In genomic region chr1:61263905-61264824, GRCh38 we compare ENCODE assay signal across 21 cellular contexts.
DNase-seq lines count a peak whose midpoint lies in the region; ATAC-seq, FAIRE-seq and TF ChIP-seq lines count a peak whose summit lies in the region.
"Had no signal": no experiment of that assay in that cellular context is flagged by ENCODE, and none has a peak within 500 bp of the region (broad histone marks: within the 10 kb centered on the region; RNA-seq: fewer than 3 reads in every experiment).

No MANE protein-coding gene starts in this region.

- no peaks in the 10 kb centered on the region for H3K27me3 ChIP-seq in HepG2 (ENCODE audit: control insufficient read depth in 1 of 2, insufficient read depth in 2 of 2, low read length in 2 of 2)
- H3K27me3 ChIP-seq in right lobe of liver, result no peaks in the 10 kb centered on the region
- no peaks in the 10 kb centered on the region for H3K27me3 ChIP-seq in K562 (ENCODE audit: control insufficient read depth in 2 of 2, insufficient read depth in 2 of 2, low read length in 2 of 2)
- H3K27me3 ChIP-seq: BLaER1 treated with 17β-estradiol and CSF1 and Interleukin-3, amounts not matched to agents 10 nM and 100 nM had no signal

- no peaks in the 10 kb centered on the region for H3K9me1 ChIP-seq in K562 (ENCODE audit: control insufficient read depth, insufficient read depth, low read length)

- no TSS peak for BruUV-seq in HepG2 (replicated peaks; lab: Mats Ljungman, UMichigan)
- no TSS peak for BruUV-seq in K562 (replicated peaks; lab: Mats Ljungman, UMichigan)

- H3K79me2 ChIP-seq in HepG2 (ENCODE audit: insufficient read depth, low read length) (peaks cover 63% of the 10 kb centered on the region), K562 (ENCODE audit: control insufficient read depth, insufficient read depth, low read length) (peaks cover 45% of the 10 kb centered on the region)

- no peak for TF ChIP-seq EP300 in HepG2 (IDR thresholded peaks at IDR 0.05; ENCODE audit: low read depth in 2 of 2, low read length in 2 of 2)
- no peak for TF ChIP-seq EP300 in HepG2 (CRISPR knock-in tag; IDR thresholded peaks at IDR 0.05; ENCODE audit: borderline replicate concordance)
- TF ChIP-seq EP300 in K562 (IDR thresholded peaks at IDR 0.05; ENCODE audit: low read length), result no peak

- no peak for TF ChIP-seq CTCF in HepG2 (CRISPR knock-in tag; IDR thresholded peaks at IDR 0.05)
- no peak for TF ChIP-seq CTCF in right lobe of liver (IDR thresholded peaks at IDR 0.05)
- no peak for TF ChIP-seq CTCF in K562 (IDR thresholded peaks at IDR 0.05 in 2 of 3, conservative IDR thresholded peaks at IDR 0.05 in 1 of 3; ENCODE audit: insufficient read depth in 2 of 3, low read depth in 1 of 3, low read length in 3 of 3)

- WGBS in HepG2 (ENCODE audit: low lambda C conversion rate), result 51% methylated on average over 16 of the region's 16 CpGs
- WGBS in right lobe of liver (ENCODE audit: insufficient coverage, low coverage, low lambda C conversion rate, missing lambda C conversion rate), result 93% methylated on average over 9 of the region's 16 CpGs
- 7% methylated on average over 16 of the region's 16 CpGs for WGBS in K562 (ENCODE audit: insufficient coverage, low coverage, missing lambda C conversion rate)

- peak overlapping the region in 1 of 3 experiments; percentile 1; a peak in 2 of 6 replicates for H3K4me3 ChIP-seq in HepG2 (replicated peaks in 1 of 3; ENCODE audit: insufficient read depth in 1 of 3, low read depth in 2 of 3, low read length in 3 of 3)
- H3K4me3 ChIP-seq in right lobe of liver, result no peak overlapping the region
- H3K4me3 ChIP-seq in K562, result peak overlapping the region; percentile 14; the same call in 1 of the 2 replicates
- H3K4me3 ChIP-seq: A549; BLaER1 treated with 17β-estradiol and CSF1 and Interleukin-3, amounts not matched to agents 10 nM and 100 nM had no signal

- intact Hi-C loops in HepG2 (cut with micrococcal nuclease; ENCODE audit: unreplicated experiment), result no loop called here
- intact Hi-C loops in right lobe of liver (cut with DNase I), result no loop called here
- intact Hi-C loops in K562 (cut with micrococcal nuclease), result no loop called here

- CTCF ChIA-PET in HepG2 (lab: Yijun Ruan, JAX; ENCODE audit: low intra/inter-chr PET ratio, low total read pairs) (no interaction called here), K562 (lab: Yijun Ruan, JAX; ENCODE audit: low intra/inter-chr PET ratio) (no interaction called here)

- H3K4me2 ChIP-seq in HepG2 (ENCODE audit: low read depth, low read length), result peak overlapping the region; percentile 51
- H3K4me2 ChIP-seq in K562 (ENCODE audit: insufficient read depth, low read length), result peak overlapping the region; percentile 59
- H3K4me2 ChIP-seq: A549; BLaER1 treated with 17β-estradiol and CSF1 and Interleukin-3, amounts not matched to agents 10 nM and 100 nM had no signal

- in situ Hi-C loops in HepG2 (cut with HindIII; ENCODE audit: extremely low pct_ligation_motif_present, low pct_unique_long_range_greater_than_20kb), result no loop called here
- in situ Hi-C loops in K562 (cut with MboI), result no loop called here

- TF ChIP-seq RAD21 in HepG2 (CRISPR knock-in tag; IDR thresholded peaks at IDR 0.05), result no peak
- no peak for TF ChIP-seq RAD21 in K562 (CRISPR knock-in tag; conservative IDR thresholded peaks at IDR 0.05 in 1 of 2, IDR thresholded peaks at IDR 0.05 in 1 of 2)

- POLR2A ChIA-PET in HepG2 (lab: Yijun Ruan, JAX) (interaction anchor here (0.7 to 1.3 kb wide), 7 partner anchors 10 to 214 kb away, joined by 3 to 7 read pairs (median 4); partner anchors contain the start of gene NFIA), K562 (lab: Yijun Ruan, JAX) (interaction anchor here (0.6 to 2.7 kb wide), 5 partner anchors 11 to 214 kb away, joined by 3 to 16 read pairs (median 3); no protein-coding TSS in a partner anchor)

- no peak for FAIRE-seq in HepG2 (lab: Jason Lieb, UNC)
- peak; percentile 69 for FAIRE-seq in K562 (lab: Jason Lieb, UNC)
- FAIRE-seq: A549, G401.6, GM12891, GM19239 had no signal

- peak; percentile 65 for ATAC-seq in HepG2
- no peak for ATAC-seq in right lobe of liver
- peak; percentile 69 for ATAC-seq in K562
- no peak for ATAC-seq in HG02571 (IDR thresholded peaks at IDR 0.05; ENCODE audit: unreplicated experiment)
- ATAC-seq: A549; CD8-positive, alpha-beta T cell had no signal

- no peak overlapping the region for H2AFZ ChIP-seq in HepG2 (ENCODE audit: low read length)
- peak overlapping the region; percentile 61 for H2AFZ ChIP-seq in K562 (ENCODE audit: low read depth, low read length)

- H3K9me3 ChIP-seq in HepG2 (ENCODE audit: low read length) (no peaks in the 10 kb centered on the region), right lobe of liver (no peaks in the 10 kb centered on the region), K562 (replicated peaks; ENCODE audit: control insufficient read depth, insufficient read depth, low read depth, low read length) (no peaks in the 10 kb centered on the region)
- H3K9me3 ChIP-seq: A549; BLaER1 treated with 17β-estradiol and CSF1 and Interleukin-3, amounts not matched to agents 10 nM and 100 nM; Caco-2 had no signal

- H3K36me3 ChIP-seq in HepG2 (replicated peaks in 1 of 2; ENCODE audit: control insufficient read depth in 1 of 2, insufficient read depth in 2 of 2, low read length in 2 of 2) (no peaks in the 10 kb centered on the region), right lobe of liver (no peaks in the 10 kb centered on the region), K562 (ENCODE audit: control insufficient read depth, insufficient read depth, low read length) (no peaks in the 10 kb centered on the region; the same call in 1 of the 3 replicates)
- H3K36me3 ChIP-seq: BLaER1 treated with 17β-estradiol and CSF1 and Interleukin-3, amounts not matched to agents 10 nM and 100 nM had no signal

- H3K27ac ChIP-seq in HepG2 (ENCODE audit: extremely low read length, insufficient read depth, low read length) (peak overlapping the region; percentile 62), right lobe of liver (no peak overlapping the region), K562 (ENCODE audit: extremely low read depth, low read depth, low read length) (peak overlapping the region; percentile 48; the same call in 2 of the 3 replicates), temporal lobe (ENCODE audit: low read depth, low read length) (peak overlapping the region; percentile 17), caudate nucleus (ENCODE audit: low read depth, low read length) (no peak overlapping the region)
- H3K27ac ChIP-seq: 22Rv1; A549; BLaER1 treated with 17β-estradiol and CSF1 and Interleukin-3, amounts not matched to agents 10 nM and 100 nM; C4-2B had no signal

- DNase-seq in HepG2 (ENCODE audit: low spot score) (no peak), right lobe of liver (no peak), K562 (ENCODE audit: extremely low read depth in 1 of 4, low spot score in 3 of 4) (peak in 1 of 4 experiments; percentile 43), pons (ENCODE audit: low spot score) (no peak), caudate nucleus (lab: John Stamatoyannopoulos, UW) (no peak)
- DNase-seq: AML-193; Caco-2; Calu3; CD4-positive, alpha-beta T cell; CD8-positive, alpha-beta T cell; DMS79 treated with DMSO at 0.1 percent for 48 hours; GF-D8 had no signal

- H3K4me1 ChIP-seq in HepG2 (ENCODE audit: insufficient read depth, low read length) (peaks cover 84% of the 10 kb centered on the region), right lobe of liver (peaks cover 0 to 14% (median 0%) of the 10 kb centered on the region in 4 donors), K562 (replicated peaks in 1 of 2; ENCODE audit: control insufficient read depth in 2 of 2, insufficient read depth in 2 of 2, low read length in 2 of 2) (peaks cover 4 to 31% of the 10 kb centered on the region in 2 experiments; a peak in 4 of 5 replicates)
- H3K4me1 ChIP-seq: BLaER1 treated with 17β-estradiol and CSF1 and Interleukin-3, amounts not matched to agents 10 nM and 100 nM had no signal

- no peaks in the 10 kb centered on the region for H4K20me1 ChIP-seq in HepG2 (ENCODE audit: insufficient read depth, low read length)
- H4K20me1 ChIP-seq in K562 (replicated peaks; ENCODE audit: control insufficient read depth, insufficient read depth, low read length), result no peaks in the 10 kb centered on the region
- H4K20me1 ChIP-seq: BLaER1 treated with 17β-estradiol and CSF1 and Interleukin-3, amounts not matched to agents 10 nM and 100 nM had no signal

- TF ChIP-seq POLR2A in HepG2 (IDR thresholded peaks at IDR 0.05; ENCODE audit: insufficient read depth in 1 of 2, low read depth in 2 of 2, low read length in 2 of 2) (no peak), right lobe of liver (IDR thresholded peaks at IDR 0.05) (no peak), K562 (conservative IDR thresholded peaks at IDR 0.05) (no peak)

- peak overlapping the region; percentile 30; the same call in 1 of the 2 replicates for H3K9ac ChIP-seq in HepG2 (ENCODE audit: insufficient read depth, low read depth, low read length)
- H3K9ac ChIP-seq in K562 (ENCODE audit: insufficient read depth in 1 of 2, low read depth in 2 of 2, low read length in 2 of 2), result peak overlapping the region; percentile 37 to 39; a peak in 2 of 4 replicates
- H3K9ac ChIP-seq: BLaER1 treated with 17β-estradiol and CSF1 and Interleukin-3, amounts not matched to agents 10 nM and 100 nM had no signal

TF ChIP-seq in HepG2, 621 proteins besides CTCF, POLR2A, EP300 and RAD21 (continues in another document):
- TF ChIP-seq TBP (CRISPR knock-in tag; IDR thresholded peaks at IDR 0.05) (no peak), ZZZ3 (CRISPR knock-in tag; IDR thresholded peaks at IDR 0.05; ENCODE audit: borderline replicate concordance) (no peak)

TF ChIP-seq in K562, 482 proteins besides CTCF, POLR2A, EP300 and RAD21 (continues in another document):
- peak; percentile 66 for TF ChIP-seq SMARCA4 (IDR thresholded peaks at IDR 0.05)
- no peak for TF ChIP-seq ESRRA (IDR thresholded peaks at IDR 0.05; ENCODE audit: borderline replicate concordance, low read depth)
- no peak for TF ChIP-seq SAFB (IDR thresholded peaks at IDR 0.05; ENCODE audit: borderline replicate concordance, low read depth, low read length)
- peak; percentile 72; the same call in 1 of the 2 replicates for TF ChIP-seq JUND (IDR thresholded peaks at IDR 0.05; ENCODE audit: borderline replicate concordance, low read depth, low read length)
- peak; percentile 55; the same call in 2 of the 3 replicates for TF ChIP-seq JUND (tag; IDR thresholded peaks at IDR 0.05; ENCODE audit: borderline replicate concordance, low read depth, low read length)
- peak; percentile 78 for TF ChIP-seq ATF3 (IDR thresholded peaks at IDR 0.05)
- TF ChIP-seq ATF3 (CRISPR knock-in tag; conservative IDR thresholded peaks at IDR 0.05), result no peak
- TF ChIP-seq HNRNPL (IDR thresholded peaks at IDR 0.05; ENCODE audit: low read depth, low read length), result no peak
- TF ChIP-seq ADNP (tag; IDR thresholded peaks at IDR 0.05), result peak; percentile 77

Comparison
In these comparisons a context has a peak if more than half of its experiments do, and no peak if none do; other contexts are left out.
1. ATAC-seq: peak in HepG2 (single experiment) and K562 (single experiment); none in right lobe of liver (0 of 4) and HG02571 (single experiment).
2. H3K27ac ChIP-seq: peak in HepG2 (single experiment), K562 (single experiment) and temporal lobe (single experiment); none in right lobe of liver (0 of 3) and caudate nucleus (single experiment).
3. Of the 241 proteins assayed by ChIP-seq in both HepG2 and K562: peak only in HepG2: EHMT2, MAX, PRPF4 and STAT6; only in K562: ADNP, DPF2, FOSL1, HDAC2, JUND, PRDM10 and 1 more; in both: ELF1, ZBTB33 and ZKSCAN1; in neither: 226; mixed calls (peak in some experiments, not most) for 1.